In genomic region chr6:112626468-112627082, GRCh38 we compare ENCODE assay signal across 11 cellular contexts.
A peak's percentile ranks its signal among the peaks of the same experiment; 100 is the strongest.
DNase-seq lines count a peak whose midpoint lies in the region; ATAC-seq, FAIRE-seq and TF ChIP-seq lines count a peak whose summit lies in the region.
"Had no signal": no experiment of that assay in that cellular context is flagged by ENCODE, and none has a peak within 500 bp of the region (broad histone marks: within the 10 kb centered on the region; RNA-seq: fewer than 3 reads in every experiment).

No MANE protein-coding gene starts in this region.

- H3K36me3 ChIP-seq in HepG2 (replicated peaks in 1 of 2; ENCODE audit: control insufficient read depth in 1 of 2, insufficient read depth in 2 of 2, low read length in 2 of 2) (no peaks in the 10 kb centered on the region), right lobe of liver (no peaks in the 10 kb centered on the region)
- H3K36me3 ChIP-seq in CD8-positive, alpha-beta T cell (ENCODE audit: insufficient read depth, low read length), result no peaks in the 10 kb centered on the region

- no peak overlapping the region for H3K4me3 Mint-ChIP-seq in CD8-positive, alpha-beta T cell
- H3K4me3 Mint-ChIP-seq: brain had no signal

- H3K4me1 ChIP-seq in HepG2 (ENCODE audit: insufficient read depth, low read length), result 0 out of 2 replicates have a peak, but pooled peaks cover 7% of the 10 kb centered on the region
- no peaks in the 10 kb centered on the region for H3K4me1 ChIP-seq in right lobe of liver
- no peaks in the 10 kb centered on the region for H3K4me1 ChIP-seq in CD8-positive, alpha-beta T cell (ENCODE audit: insufficient read depth, low read length)

- no peak for FAIRE-seq in HepG2 (lab: Jason Lieb, UNC)

- H3K4me3 ChIP-seq in HepG2 (replicated peaks in 1 of 3; ENCODE audit: insufficient read depth in 1 of 3, low read depth in 2 of 3, low read length in 3 of 3) (no peak overlapping the region), right lobe of liver (no peak overlapping the region), choroid plexus epithelial cell (ENCODE audit: low read depth, low read length) (no peak overlapping the region)
- H3K4me3 ChIP-seq in CD8-positive, alpha-beta T cell (ENCODE audit: low read depth, low read length), result no peak overlapping the region

- H3K27me3 ChIP-seq in HepG2 (ENCODE audit: control insufficient read depth in 1 of 2, insufficient read depth in 2 of 2, low read length in 2 of 2) (no peaks in the 10 kb centered on the region), right lobe of liver (no peaks in the 10 kb centered on the region)
- no peaks in the 10 kb centered on the region for H3K27me3 ChIP-seq in CD8-positive, alpha-beta T cell (ENCODE audit: insufficient read depth, low read length)

- intact Hi-C loops in HepG2 (cut with micrococcal nuclease; ENCODE audit: unreplicated experiment) (no loop called here), right lobe of liver (cut with DNase I) (no loop called here)
- intact Hi-C loops in CD8-positive, alpha-beta T cell (cut with DNase I, micrococcal nuclease), result no loop called here

- in situ Hi-C loops in HepG2 (cut with HindIII; ENCODE audit: extremely low pct_ligation_motif_present, low pct_unique_long_range_greater_than_20kb), result no loop called here

- peak; percentile 10 for DNase-seq in HepG2 (ENCODE audit: low spot score)
- DNase-seq in right lobe of liver, result no peak
- DNase-seq in choroid plexus epithelial cell (ENCODE audit: low read depth), result peak; percentile 68
- no peak for DNase-seq in CD8-positive, alpha-beta T cell
- DNase-seq in cortex of kidney (lab: John Stamatoyannopoulos, UW), result no peak
- no peak for DNase-seq in LoVo (ENCODE audit: low spot score)
- DNase-seq: AML-193; NK-92 treated with Interleukin-12 subunit alpha and Interleukin-12 subunit beta, amount 100 ng/mL, for 24 hours had no signal

- no TSS peak for BruUV-seq in HepG2 (replicated peaks; lab: Mats Ljungman, UMichigan)

- TF ChIP-seq EP300 in HepG2 (IDR thresholded peaks at IDR 0.05; ENCODE audit: low read depth in 2 of 2, low read length in 2 of 2) (no peak), HepG2 (CRISPR knock-in tag; IDR thresholded peaks at IDR 0.05; ENCODE audit: borderline replicate concordance) (no peak)

- no peak overlapping the region for H3K9ac ChIP-seq in HepG2 (ENCODE audit: insufficient read depth, low read depth, low read length)

- H3K4me2 ChIP-seq in HepG2 (ENCODE audit: low read depth, low read length), result no peak overlapping the region

- POLR2A ChIA-PET in HepG2 (lab: Yijun Ruan, JAX), result no interaction called here
- POLR2A ChIA-PET in CD8-positive, alpha-beta T cell (lab: Charles Lee), result no interaction called here

- no peaks in the 10 kb centered on the region for H3K9me3 Mint-ChIP-seq in CD8-positive, alpha-beta T cell

- no peak overlapping the region for H3K27ac Mint-ChIP-seq in CD8-positive, alpha-beta T cell
- H3K27ac Mint-ChIP-seq: brain had no signal

- H2AFZ ChIP-seq in HepG2 (ENCODE audit: low read length), result no peak overlapping the region

- TF ChIP-seq RAD21 in HepG2 (CRISPR knock-in tag; IDR thresholded peaks at IDR 0.05), result no peak

- H3K27me3 Mint-ChIP-seq in CD8-positive, alpha-beta T cell (ENCODE audit: low read depth), result no peaks in the 10 kb centered on the region
- H3K27me3 Mint-ChIP-seq: brain had no signal

- H3K27ac ChIP-seq in HepG2 (ENCODE audit: extremely low read length, insufficient read depth, low read length) (no peak overlapping the region), right lobe of liver (no peak overlapping the region)
- H3K27ac ChIP-seq in CD8-positive, alpha-beta T cell (ENCODE audit: low read depth, low read length), result no peak overlapping the region

- TF ChIP-seq CTCF in HepG2 (CRISPR knock-in tag; IDR thresholded peaks at IDR 0.05) (no peak), right lobe of liver (IDR thresholded peaks at IDR 0.05) (no peak), choroid plexus epithelial cell (conservative IDR thresholded peaks at IDR 0.05; ENCODE audit: low read depth, low read length) (no peak)
- TF ChIP-seq CTCF in CD8-positive, alpha-beta T cell (IDR thresholded peaks at IDR 0.05), result no peak

- 11% methylated on average over 5 of the region's 6 CpGs for WGBS in HepG2 (ENCODE audit: low lambda C conversion rate)
- 64% methylated on average over 6 of the region's 6 CpGs for WGBS in right lobe of liver (ENCODE audit: insufficient coverage, low coverage, low lambda C conversion rate, missing lambda C conversion rate)

- H3K9me3 ChIP-seq in HepG2 (ENCODE audit: low read length), result no peaks in the 10 kb centered on the region
- H3K9me3 ChIP-seq in right lobe of liver, result no peaks in the 10 kb centered on the region
- no peaks in the 10 kb centered on the region for H3K9me3 ChIP-seq in CD8-positive, alpha-beta T cell (ENCODE audit: low read length)

- ATAC-seq in HepG2 (peak; percentile 61), right lobe of liver (no peak), HG03432 (IDR thresholded peaks at IDR 0.05; ENCODE audit: unreplicated experiment) (peak; percentile 95), HG03097 (IDR thresholded peaks at IDR 0.05; ENCODE audit: low FRiP score, unreplicated experiment) (no peak)
- no peak for ATAC-seq in CD8-positive, alpha-beta T cell

- TF ChIP-seq POLR2A in HepG2 (IDR thresholded peaks at IDR 0.05; ENCODE audit: insufficient read depth in 1 of 2, low read depth in 2 of 2, low read length in 2 of 2) (no peak), right lobe of liver (IDR thresholded peaks at IDR 0.05) (no peak)

- CTCF ChIA-PET in HepG2 (lab: Yijun Ruan, JAX; ENCODE audit: low intra/inter-chr PET ratio, low total read pairs), result no interaction called here
- CTCF ChIA-PET in CD8-positive, alpha-beta T cell (lab: Charles Lee), result no interaction called here

- H3K4me1 Mint-ChIP-seq in CD8-positive, alpha-beta T cell (ENCODE audit: low read depth), result no peaks in the 10 kb centered on the region

- H3K79me2 ChIP-seq in HepG2 (ENCODE audit: insufficient read depth, low read length), result no peaks in the 10 kb centered on the region

- H4K20me1 ChIP-seq in HepG2 (ENCODE audit: insufficient read depth, low read length), result no peaks in the 10 kb centered on the region

- no peaks in the 10 kb centered on the region for H3K36me3 Mint-ChIP-seq in CD8-positive, alpha-beta T cell
- H3K36me3 Mint-ChIP-seq: brain had no signal

TF ChIP-seq in HepG2, 621 proteins besides CTCF, POLR2A, EP300 and RAD21:
- TF ChIP-seq MAFF (IDR thresholded peaks at IDR 0.05; ENCODE audit: low read depth, low read length) (peak; percentile 71), NFE2L2 (IDR thresholded peaks at IDR 0.05; ENCODE audit: low read length) (peak; percentile 96), NFIC (IDR thresholded peaks at IDR 0.05; ENCODE audit: low read length) (no peak), GPBP1L1 (CRISPR knock-in tag; IDR thresholded peaks at IDR 0.05) (no peak), MAFK (conservative IDR thresholded peaks at IDR 0.05 in 1 of 2, IDR thresholded peaks at IDR 0.05 in 1 of 2; ENCODE audit: low read length in 2 of 2) (peak; percentile 80 to 81), NFE2 (CRISPR knock-in tag; IDR thresholded peaks at IDR 0.05) (peak; percentile 77; the same call in 1 of the 2 replicates)
TF ChIP-seq in HepG2: peak in this region for 4.

Comparison
In these comparisons a context has a peak if more than half of its experiments do, and no peak if none do; other contexts are left out.
1. ATAC-seq: peak in HepG2 (single experiment) and HG03432 (single experiment); none in right lobe of liver (0 of 4), CD8-positive, alpha-beta T cell (single experiment) and HG03097 (single experiment).
2. DNase-seq: peak in HepG2 (single experiment) and choroid plexus epithelial cell (single experiment); none in right lobe of liver (0 of 3), CD8-positive, alpha-beta T cell (0 of 7), cortex of kidney (single experiment) and LoVo (single experiment).